Comparison of ENCODE assay signal across 8 cellular contexts in the genomic region with DNA sequence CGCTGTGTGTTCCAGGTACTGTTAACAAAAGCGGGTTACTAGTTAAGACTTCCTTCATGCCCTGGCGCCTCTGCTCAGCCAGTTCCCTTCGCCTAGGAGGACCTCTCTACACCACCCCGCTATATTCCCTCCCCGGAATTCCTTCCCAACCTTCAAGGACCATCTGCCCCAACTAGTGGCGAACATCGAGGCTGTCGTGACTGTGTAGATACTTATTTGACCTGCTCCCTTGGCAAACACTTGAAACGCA. TPM values are rescaled to one million over a fixed set of nuclear protein-coding genes. Genes with fewer than 3 reads are reported as not detected.
DNase-seq lines count a peak whose midpoint lies in the region; ATAC-seq and TF ChIP-seq lines count a peak whose summit lies in the region.

No MANE protein-coding gene starts in this region.

- peak overlapping the region; percentile 81 for H3K27ac ChIP-seq in OCI-LY7 (ENCODE audit: low read depth, low read length, poor library complexity, severe bottlenecking)

- no peaks in the 10 kb centered on the region for H3K9me3 Mint-ChIP-seq in stimulated activated naive CD8-positive, alpha-beta T cell treated with anti-CD3 and anti-CD28 coated beads, Interleukin-15, Interleukin-2, amounts not matched to agents 100 ng/mL and 50 ng/mL, for 24 hours
- H3K9me3 Mint-ChIP-seq in nephron: no peaks in the 10 kb centered on the region

- no peak for ATAC-seq in stimulated activated naive CD8-positive, alpha-beta T cell treated with anti-CD3 and anti-CD28 coated beads, Interleukin-15, Interleukin-2, amounts not matched to agents 100 U/mL and 50 U/mL, for 24 hours
- ATAC-seq in HG02840 (IDR thresholded peaks at IDR 0.05; ENCODE audit: low FRiP score, unreplicated experiment): peak; percentile 22

- H3K36me3 Mint-ChIP-seq in stimulated activated naive CD8-positive, alpha-beta T cell treated with anti-CD3 and anti-CD28 coated beads, Interleukin-15, Interleukin-2, amounts not matched to agents 100 ng/mL and 50 ng/mL, for 24 hours (ENCODE audit: low read depth): peaks cover 22% of the 10 kb centered on the region
- peaks cover 17% of the 10 kb centered on the region for H3K36me3 Mint-ChIP-seq in nephron (ENCODE audit: low read depth)

- H3K4me3 ChIP-seq in OCI-LY7 (ENCODE audit: low read depth, low read length, poor library complexity, severe bottlenecking): peak overlapping the region; percentile 81
- H3K4me3 ChIP-seq in epithelial cell of esophagus (ENCODE audit: low read length): peak overlapping the region; percentile 93

- H3K36me3 ChIP-seq in OCI-LY7 (ENCODE audit: insufficient read depth, low read length): peaks cover 11% of the 10 kb centered on the region

- no peaks in the 10 kb centered on the region for H3K9me3 ChIP-seq in OCI-LY7 (ENCODE audit: low read length)

- no peaks in the 10 kb centered on the region for H3K9me2 ChIP-seq in OCI-LY7 (ENCODE audit: insufficient read depth, low read length)

- BruUV-seq in OCI-LY7 (replicated peaks; lab: Mats Ljungman, UMichigan): no TSS peak

- H3K27ac Mint-ChIP-seq in stimulated activated naive CD8-positive, alpha-beta T cell treated with anti-CD3 and anti-CD28 coated beads, Interleukin-15, Interleukin-2, amounts not matched to agents 100 ng/mL and 50 ng/mL, for 24 hours: peak overlapping the region; percentile 100
- peak overlapping the region; percentile 98 to 99 (median 98) for H3K27ac Mint-ChIP-seq in nephron

- H3K4me2 ChIP-seq in OCI-LY7 (ENCODE audit: low read length): peak overlapping the region; percentile 88

- TF ChIP-seq CTCF in OCI-LY7 (conservative IDR thresholded peaks at IDR 0.05; ENCODE audit: low read length) (no peak), epithelial cell of esophagus (IDR thresholded peaks at IDR 0.05; ENCODE audit: insufficient read depth, low read depth, low read length, missing control alignments) (no peak), nephron (IDR thresholded peaks at IDR 0.05; ENCODE audit: unreplicated experiment in 3 of 3) (no peak)

- peaks cover 31% of the 10 kb centered on the region for H3K4me1 Mint-ChIP-seq in stimulated activated naive CD8-positive, alpha-beta T cell treated with anti-CD3 and anti-CD28 coated beads, Interleukin-15, Interleukin-2, amounts not matched to agents 100 ng/mL and 50 ng/mL, for 24 hours (ENCODE audit: low read depth)
- peaks cover 20% of the 10 kb centered on the region for H3K4me1 Mint-ChIP-seq in nephron

- CTCF ChIA-PET in OCI-LY7 (lab: Charles Lee; ENCODE audit: unreplicated experiment): no interaction called here

- POLR2A ChIA-PET in OCI-LY7 (lab: Charles Lee): no interaction called here

- intact Hi-C loops in OCI-LY7 (cut with micrococcal nuclease; ENCODE audit: unreplicated experiment): loop anchor here (1.0 to 10.0 kb wide), 5 partner anchors 44 to 439 kb away; a partner anchor contains a TSS

- H2AFZ ChIP-seq in OCI-LY7 (ENCODE audit: low read length): peak overlapping the region; percentile 53

- H3K27me3 Mint-ChIP-seq in stimulated activated naive CD8-positive, alpha-beta T cell treated with anti-CD3 and anti-CD28 coated beads, Interleukin-15, Interleukin-2, amounts not matched to agents 100 ng/mL and 50 ng/mL, for 24 hours: no peaks in the 10 kb centered on the region
- H3K27me3 Mint-ChIP-seq in nephron (ENCODE audit: low read depth): no peaks in the 10 kb centered on the region

- no peaks in the 10 kb centered on the region for H4K20me1 ChIP-seq in OCI-LY7 (ENCODE audit: insufficient read depth, low read length)

- H3K79me2 ChIP-seq in OCI-LY7 (ENCODE audit: insufficient read depth, low read depth, low read length): peaks cover 29% of the 10 kb centered on the region

- no peak for DNase-seq in stimulated activated naive CD8-positive, alpha-beta T cell treated with anti-CD3 and anti-CD28 coated beads, Interleukin-15, Interleukin-2, amounts not matched to agents 100 U/mL and 50 U/mL, for 24 hours
- DNase-seq in OCI-LY7 (ENCODE audit: low spot score) (peak; percentile 37), epithelial cell of esophagus (ENCODE audit: low read depth) (peak; percentile 61), A172 (ENCODE audit: low spot score) (no peak), midbrain (lab: John Stamatoyannopoulos, UW) (no peak)

- peaks cover 19% of the 10 kb centered on the region for H3K4me1 ChIP-seq in OCI-LY7 (ENCODE audit: insufficient read depth, low read length, poor library complexity, severe bottlenecking)

- H3K4me3 Mint-ChIP-seq in stimulated activated naive CD8-positive, alpha-beta T cell treated with anti-CD3 and anti-CD28 coated beads, Interleukin-15, Interleukin-2, amounts not matched to agents 100 ng/mL and 50 ng/mL, for 24 hours: peak overlapping the region; percentile 100
- H3K4me3 Mint-ChIP-seq in nephron: peak overlapping the region; percentile 84 to 98 (median 89)

RNA-seq across cellular contexts. Expression of a gene that starts 0.5 kb away (rescaled TPM):
- 21.7 and 25.2 TPM in 2 replicates for total RNA-seq in OCI-LY7 (2014; rRNA removed; shearing (Covaris generic))
- 38.3 and 41.3 TPM in 2 replicates for total RNA-seq in OCI-LY7 (2022)
- 47.5 and 58.9 TPM in 2 replicates for total RNA-seq in A172 (2014; rRNA removed; shearing (Covaris generic))

RNA-seq across cellular contexts. Expression of a gene that starts 9.6 kb away (rescaled TPM):
- total RNA-seq in OCI-LY7 (2014; rRNA removed; shearing (Covaris generic)): 82.2 and 86.5 TPM in 2 replicates
- 100 and 108 TPM in 2 replicates for total RNA-seq in OCI-LY7 (2022)
- total RNA-seq in A172 (2014; rRNA removed; shearing (Covaris generic)): 183 and 220 TPM in 2 replicates

Comparison
In these comparisons a context has a peak if more than half of its experiments do, and no peak if none do; other contexts are left out.
1. DNase-seq: peak in OCI-LY7 (single experiment) and epithelial cell of esophagus (single experiment); none in stimulated activated naive CD8-positive, alpha-beta T cell treated with anti-CD3 and anti-CD28 coated beads, Interleukin-15, Interleukin-2, amounts not matched to agents 100 U/mL and 50 U/mL, for 24 hours (single experiment), A172 (single experiment) and midbrain (single experiment).